In genomic region chr5:180860273-180860886, GRCh38 we compare ENCODE assay signal across 2 cellular contexts.
A peak's percentile ranks its signal among the peaks of the same experiment; 100 is the strongest.
TF ChIP-seq lines count a peak whose summit lies in the region.

No MANE protein-coding gene starts in this region.

TF ChIP-seq in SK-N-SH, 30 proteins besides CTCF, POLR2A, EP300 and RAD21:
- TF ChIP-seq CHD2 (IDR thresholded peaks at IDR 0.05; ENCODE audit: low read length, partially characterized antibody) (no peak), FOSL2 (IDR thresholded peaks at IDR 0.05; ENCODE audit: borderline replicate concordance, low read depth) (no peak), MEF2A (IDR thresholded peaks at IDR 0.05; ENCODE audit: borderline replicate concordance, low read depth) (no peak), TEAD4 (IDR thresholded peaks at IDR 0.05; ENCODE audit: borderline replicate concordance, insufficient read depth) (no peak), USF1 (IDR thresholded peaks at IDR 0.05; ENCODE audit: borderline replicate concordance, low read depth) (no peak), ZBTB33 (IDR thresholded peaks at IDR 0.05; ENCODE audit: borderline replicate concordance, low read depth) (no peak), JUND (IDR thresholded peaks at IDR 0.05) (no peak)

TF ChIP-seq in HepG2, 621 proteins besides CTCF, POLR2A, EP300 and RAD21 (continues in another document):
- TF ChIP-seq ZNF546 (CRISPR knock-in tag; conservative IDR thresholded peaks at IDR 0.05) (no peak), ELF3 (CRISPR knock-in tag; IDR thresholded peaks at IDR 0.05) (no peak), ZNF7 (CRISPR knock-in tag; IDR thresholded peaks at IDR 0.05) (no peak), RXRB (CRISPR knock-in tag; IDR thresholded peaks at IDR 0.05; ENCODE audit: borderline replicate concordance) (no peak), ZNF530 (CRISPR knock-in tag; IDR thresholded peaks at IDR 0.05; ENCODE audit: low read depth) (no peak), ZNF569 (CRISPR knock-in tag; IDR thresholded peaks at IDR 0.05; ENCODE audit: borderline replicate concordance) (no peak), NR2F6 (IDR thresholded peaks at IDR 0.05) (0 out of 2 replicates have a peak, but pooled peaks have one; percentile 18), NR2F6 (CRISPR knock-in tag; IDR thresholded peaks at IDR 0.05) (no peak), MYNN (CRISPR knock-in tag; IDR thresholded peaks at IDR 0.05; ENCODE audit: low read depth) (no peak), KAT8 (CRISPR knock-in tag; IDR thresholded peaks at IDR 0.05) (no peak), SOX6 (IDR thresholded peaks at IDR 0.05) (no peak), SOX6 (CRISPR knock-in tag; IDR thresholded peaks at IDR 0.05) (0 out of 2 replicates have a peak, but pooled peaks have one; percentile 2), HOMEZ (CRISPR knock-in tag; IDR thresholded peaks at IDR 0.05; ENCODE audit: low read depth) (no peak), ZNF281 (CRISPR knock-in tag; IDR thresholded peaks at IDR 0.05; ENCODE audit: borderline replicate concordance) (0 out of 2 replicates have a peak, but pooled peaks have one; percentile 15), ZNF362 (CRISPR knock-in tag; IDR thresholded peaks at IDR 0.05; ENCODE audit: borderline replicate concordance) (peak; percentile 84; the same call in 1 of the 2 replicates), BCL6 (CRISPR knock-in tag; IDR thresholded peaks at IDR 0.05) (no peak), MEF2D (CRISPR knock-in tag; IDR thresholded peaks at IDR 0.05) (no peak), PRDM15 (CRISPR knock-in tag; IDR thresholded peaks at IDR 0.05) (no peak), SRF (IDR thresholded peaks at IDR 0.05; ENCODE audit: low read depth, low read length) (no peak), GATAD2A (CRISPR knock-in tag; IDR thresholded peaks at IDR 0.05) (0 out of 2 replicates have a peak, but pooled peaks have one; percentile 6), ZNF691 (CRISPR knock-in tag; IDR thresholded peaks at IDR 0.05; ENCODE audit: borderline replicate concordance, low read depth) (no peak), CREBL2 (CRISPR knock-in tag; IDR thresholded peaks at IDR 0.05; ENCODE audit: borderline replicate concordance) (no peak), ATF4 (CRISPR knock-in tag; IDR thresholded peaks at IDR 0.05) (peak in 1 of 2 experiments; percentile 2; a peak in 1 of 4 replicates), ZSCAN5A (CRISPR knock-in tag; IDR thresholded peaks at IDR 0.05; ENCODE audit: borderline replicate concordance) (no peak), NFKBIZ (CRISPR knock-in tag; IDR thresholded peaks at IDR 0.05) (no peak), ZNF746 (CRISPR knock-in tag; IDR thresholded peaks at IDR 0.05) (no peak), ZNF143 (CRISPR knock-in tag; IDR thresholded peaks at IDR 0.05) (no peak), MED1 (CRISPR knock-in tag; IDR thresholded peaks at IDR 0.05) (no peak), ZNF614 (CRISPR knock-in tag; IDR thresholded peaks at IDR 0.05; ENCODE audit: borderline replicate concordance) (no peak), MIXL1 (CRISPR knock-in tag; IDR thresholded peaks at IDR 0.05) (no peak), HBP1 (CRISPR knock-in tag; IDR thresholded peaks at IDR 0.05; ENCODE audit: low read depth) (0 out of 2 replicates have a peak, but pooled peaks have one; percentile 2), ADNP (CRISPR knock-in tag; IDR thresholded peaks at IDR 0.05) (no peak), MTERF4 (CRISPR knock-in tag; IDR thresholded peaks at IDR 0.05) (0 out of 2 replicates have a peak, but pooled peaks have one; percentile 23), ZNF609 (CRISPR knock-in tag; IDR thresholded peaks at IDR 0.05; ENCODE audit: borderline replicate concordance) (0 out of 2 replicates have a peak, but pooled peaks have one; percentile 3)
